8 cellular contexts compared by ENCODE assay signal in the genomic region with DNA sequence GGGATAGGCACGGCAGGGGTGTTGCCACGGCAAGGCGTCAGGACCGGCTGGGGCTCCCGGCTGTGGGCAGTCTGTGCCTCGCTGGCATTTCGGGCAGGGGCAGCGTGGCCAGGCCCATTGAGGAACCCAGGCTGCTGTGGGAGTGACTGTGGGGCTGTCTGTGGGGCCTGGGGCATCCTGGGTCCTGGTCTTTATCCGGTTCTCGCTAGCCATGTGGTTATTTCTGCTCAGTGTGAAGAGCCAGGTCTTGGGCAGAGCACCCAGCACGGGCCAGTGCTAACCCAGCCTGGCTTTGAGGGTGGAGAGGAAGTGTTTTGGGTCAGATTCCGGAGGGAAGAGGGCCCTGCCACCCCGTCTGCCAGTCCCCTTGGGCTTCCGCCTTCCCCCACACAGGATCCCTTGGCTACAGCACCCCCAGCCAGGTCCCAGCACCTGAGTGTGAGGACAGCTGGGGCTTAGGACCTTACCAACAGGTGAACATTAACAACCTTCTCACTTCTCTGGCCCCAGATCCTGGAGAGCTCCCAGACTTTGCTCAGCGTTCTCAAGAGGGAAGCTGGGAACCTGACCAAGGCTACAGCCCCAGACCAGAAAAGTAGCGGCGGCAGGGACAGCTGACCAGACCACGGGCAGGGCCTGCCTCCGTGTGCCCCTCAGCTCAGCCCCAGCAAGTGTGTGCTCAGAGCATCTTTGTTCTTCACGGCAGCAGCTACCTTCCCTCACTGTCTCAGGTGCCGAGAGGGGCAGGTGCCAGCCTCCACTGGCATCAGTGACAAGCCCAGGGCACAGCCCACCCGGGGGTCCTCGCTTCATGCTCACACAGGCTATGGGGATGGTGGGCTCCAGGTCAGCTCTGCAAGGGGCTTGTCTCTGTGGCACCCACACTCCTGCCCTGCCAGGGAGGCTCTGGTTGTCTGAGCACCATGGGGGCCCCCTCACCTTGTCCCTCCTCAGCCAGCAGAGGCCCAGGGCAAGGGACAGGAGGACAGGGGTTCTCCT. TPM values are rescaled to one million over a fixed set of nuclear protein-coding genes. Genes with fewer than 3 reads are reported as not detected.
DNase-seq lines count a peak whose midpoint lies in the region; ATAC-seq and TF ChIP-seq lines count a peak whose summit lies in the region.

No MANE protein-coding gene starts in this region.

- H3K9me3 Mint-ChIP-seq in naive thymus-derived CD8-positive, alpha-beta T cell, result no peaks in the 10 kb centered on the region

- no peaks in the 10 kb centered on the region for H3K27me3 Mint-ChIP-seq in naive thymus-derived CD8-positive, alpha-beta T cell

- H2AFZ ChIP-seq in KMS-11 (ENCODE audit: low read depth), result peak overlapping the region; percentile 60; the same call in 1 of the 2 replicates

- TF ChIP-seq CTCF in BE2C (IDR thresholded peaks at IDR 0.05; ENCODE audit: low read depth, low read length), result no peak
- no peak; the same call in 1 of the 2 replicates for TF ChIP-seq CTCF in KMS-11 (conservative IDR thresholded peaks at IDR 0.05; ENCODE audit: low read depth, low read length)
- no peak for TF ChIP-seq CTCF in colonic mucosa (IDR thresholded peaks at IDR 0.05)

- no peaks in the 10 kb centered on the region for H3K4me1 ChIP-seq in BE2C
- peaks cover 24% of the 10 kb centered on the region for H3K4me1 ChIP-seq in KMS-11 (ENCODE audit: low read depth, poor library complexity, severe bottlenecking)
- H3K4me1 ChIP-seq in colonic mucosa, result peaks cover 41% of the 10 kb centered on the region

- peak overlapping the region; percentile 87 to 95 (median 92) for H3K4me3 Mint-ChIP-seq in naive thymus-derived CD8-positive, alpha-beta T cell

- no peak for DNase-seq in BE2C
- no peak for DNase-seq in colonic mucosa
- no peak for DNase-seq in naive thymus-derived CD8-positive, alpha-beta T cell
- DNase-seq in 8988T, result no peak
- DNase-seq in NAMALWA (ENCODE audit: low spot score), result no peak
- no peak for DNase-seq in NCI-H82 treated with DMSO at 0.1 percent for 48 hours (lab: John Stamatoyannopoulos, UW; ENCODE audit: unreplicated experiment)

- peak overlapping the region; percentile 81 for H3K4me2 ChIP-seq in KMS-11

- no peaks in the 10 kb centered on the region for H3K27me3 ChIP-seq in BE2C
- no peaks in the 10 kb centered on the region for H3K27me3 ChIP-seq in KMS-11 (ENCODE audit: insufficient read depth, low read depth)
- H3K27me3 ChIP-seq in colonic mucosa, result no peaks in the 10 kb centered on the region

- H3K27ac Mint-ChIP-seq in naive thymus-derived CD8-positive, alpha-beta T cell, result peak overlapping the region; percentile 77 to 98 (median 94)

- peaks cover 31% of the 10 kb centered on the region for H3K79me2 ChIP-seq in KMS-11 (ENCODE audit: insufficient read depth, low read depth)

- H3K36me3 ChIP-seq in BE2C (peaks cover 4% of the 10 kb centered on the region; the same call in 1 of the 2 replicates), KMS-11 (ENCODE audit: insufficient read depth) (no peaks in the 10 kb centered on the region), colonic mucosa (peaks cover 3% of the 10 kb centered on the region)

- H3K4me1 Mint-ChIP-seq in naive thymus-derived CD8-positive, alpha-beta T cell, result peaks cover 6 to 46% (median 36%) of the 10 kb centered on the region in 4 donors

- intact Hi-C loops in colonic mucosa (cut with DNase I), result loop anchor here (5.0 kb wide), 1 partner anchor 38 kb away; the partner anchor contains the start of genes CYSRT1 and RNF224

- H3K27ac ChIP-seq in KMS-11 (peak overlapping the region; percentile 90), colonic mucosa (peak overlapping the region; percentile 98)

- peaks cover 0 to 7% (median 4%) of the 10 kb centered on the region in 3 donors for H3K36me3 Mint-ChIP-seq in naive thymus-derived CD8-positive, alpha-beta T cell

- ATAC-seq in naive thymus-derived CD8-positive, alpha-beta T cell, result no peak
- no peak for ATAC-seq in GM21515 (IDR thresholded peaks at IDR 0.05; ENCODE audit: unreplicated experiment)

- peak overlapping the region; percentile 81 for H3K9ac ChIP-seq in KMS-11
- H3K9ac ChIP-seq in colonic mucosa (ENCODE audit: low read depth in 2 of 2, low read length in 2 of 2), result peak overlapping the region; percentile 85 to 93

- no peaks in the 10 kb centered on the region for H3K9me3 ChIP-seq in BE2C
- H3K9me3 ChIP-seq in colonic mucosa, result no peaks in the 10 kb centered on the region

- H4K20me1 ChIP-seq in KMS-11 (ENCODE audit: insufficient read depth), result no peaks in the 10 kb centered on the region

- POLR2A ChIA-PET in naive thymus-derived CD8-positive, alpha-beta T cell (lab: Charles Lee), result interaction anchor here (0.8 to 8.1 kb wide), 16 partner anchors 13 to 120 kb away, joined by 3 to 135 read pairs (median 7); partner anchors contain the start of genes CYSRT1, MAN1B1, NDOR1 and NELFB

- H3K4me3 ChIP-seq in BE2C (ENCODE audit: low read depth, low read length) (peak overlapping the region; percentile 99), KMS-11 (IDR thresholded peaks at IDR 0.05; ENCODE audit: insufficient read depth, low read depth, low read length) (no peak overlapping the region), colonic mucosa (peak overlapping the region; percentile 99)

RNA-seq across cellular contexts. Expression of gene SSNA1, which starts 1.1 kb away (rescaled TPM):
- 268 TPM for polyA plus RNA-seq in BE2C (2012; ENCODE audit: insufficient read depth, insufficient read length, low read depth)
- total RNA-seq in colonic mucosa, result 100 to 1,000 TPM in 1 of 2 donors, 10 to 100 TPM in 1; 60.0 to 100 TPM
- 10 to 100 TPM; 39.2 to 43.4 TPM for total RNA-seq in naive thymus-derived CD8-positive, alpha-beta T cell
- 100 to 1,000 TPM in 2 of 3 donors, 10 to 100 TPM in 1; 97.8 to 123 (median 119) TPM for polyA plus RNA-seq in naive thymus-derived CD8-positive, alpha-beta T cell

RNA-seq across cellular contexts. Expression of gene ANAPC2, which starts 1.2 kb away (rescaled TPM):
- 302 TPM for polyA plus RNA-seq in BE2C (2012; ENCODE audit: insufficient read depth, insufficient read length, low read depth)
- total RNA-seq in colonic mucosa, result 10 to 100 TPM; 33.8 to 67.8 TPM
- 100 to 1,000 TPM; 143 to 146 TPM for total RNA-seq in naive thymus-derived CD8-positive, alpha-beta T cell
- polyA plus RNA-seq in naive thymus-derived CD8-positive, alpha-beta T cell, result 1 to 10 TPM; 3.4 to 5.9 (median 4.3) TPM

RNA-seq across cellular contexts. Expression of gene TPRN, which starts 10.9 kb away (rescaled TPM):
- polyA plus RNA-seq in BE2C (2012; ENCODE audit: insufficient read depth, insufficient read length, low read depth), result 55.5 TPM
- 100 to 1,000 TPM in 1 of 2 donors, 10 to 100 TPM in 1; 83.1 to 124 TPM for total RNA-seq in colonic mucosa
- total RNA-seq in naive thymus-derived CD8-positive, alpha-beta T cell, result 10 to 100 TPM; 10.1 TPM
- under 1 TPM; 0.15 to 0.42 (median 0.39) TPM for polyA plus RNA-seq in naive thymus-derived CD8-positive, alpha-beta T cell

RNA-seq across cellular contexts. Expression of gene TMEM203, which starts 15.9 kb away (rescaled TPM):
- polyA plus RNA-seq in BE2C (2012; ENCODE audit: insufficient read depth, insufficient read length, low read depth), result 133 TPM
- 10 to 100 TPM; 35.7 to 43.5 TPM for total RNA-seq in colonic mucosa
- total RNA-seq in naive thymus-derived CD8-positive, alpha-beta T cell, result 10 to 100 TPM; 42.7 to 43.0 TPM
- polyA plus RNA-seq in naive thymus-derived CD8-positive, alpha-beta T cell, result 100 to 1,000 TPM; 128 to 163 (median 155) TPM

RNA-seq across cellular contexts. Expression of gene NDOR1, which starts 15.9 kb away (rescaled TPM):
- 18.9 TPM for polyA plus RNA-seq in BE2C (2012; ENCODE audit: insufficient read depth, insufficient read length, low read depth)
- 10 to 100 TPM; 11.7 to 36.9 TPM for total RNA-seq in colonic mucosa
- 10 to 100 TPM; 35.0 to 39.8 TPM for total RNA-seq in naive thymus-derived CD8-positive, alpha-beta T cell
- 1 to 10 TPM; 2.4 to 9.5 (median 5.7) TPM for polyA plus RNA-seq in naive thymus-derived CD8-positive, alpha-beta T cell

Comparison
In these comparisons a context has a peak if more than half of its experiments do, and no peak if none do; other contexts are left out.
1. RNA of gene TPRN, which starts 10.9 kb away (total RNA-seq): 83.1 to 124 TPM in colonic mucosa; 10.1 TPM in naive thymus-derived CD8-positive, alpha-beta T cell; every median in the first group is over 4 times any median in the second.